8 cellular contexts compared by ENCODE assay signal in genomic region chr1:233543338-233544255, GRCh38.
DNase-seq lines count a peak whose midpoint lies in the region; ATAC-seq and TF ChIP-seq lines count a peak whose summit lies in the region.

No MANE protein-coding gene starts in this region.

- DNase-seq in AG09319 (ENCODE audit: extremely low read depth, low read depth) = peak; percentile 36
- DNase-seq in HT1080 (ENCODE audit: low read depth) = peak; percentile 97
- peak in 1 of 4 donors; percentile 24 for DNase-seq in body of pancreas
- DNase-seq in mesenchymal stem cell = peak; percentile 88
- no peak for DNase-seq in activated effector memory CD4-positive, alpha-beta T cell treated with Interleukin-2 at 50 U/mL for 16 hours
- DNase-seq in cerebellum (ENCODE audit: low spot score) = no peak
- DNase-seq in GM10248 (ENCODE audit: extremely low spot score) = no peak

- no peaks in the 10 kb centered on the region for H3K79me1 ChIP-seq in mesenchymal stem cell (replicated peaks; ENCODE audit: low read length, poor library complexity, severe bottlenecking)

- no peak overlapping the region for H3K14ac ChIP-seq in mesenchymal stem cell (ENCODE audit: low read length in 2 of 2)

- no peak overlapping the region for H3K27ac ChIP-seq in body of pancreas
- no peak overlapping the region for H3K27ac ChIP-seq in mesenchymal stem cell (ENCODE audit: low read length, poor library complexity, severe bottlenecking)

- WGBS in body of pancreas, 2 donors = 49 to 63% methylated on average over 8 of the region's 8 CpGs
- WGBS in mesenchymal stem cell = 19% methylated on average over 6 of the region's 8 CpGs

- no peak overlapping the region for H4K91ac ChIP-seq in mesenchymal stem cell (ENCODE audit: low read length)

- TF ChIP-seq CTCF in AG09319 (IDR thresholded peaks at IDR 0.05; ENCODE audit: low read depth, low read length) (no peak), body of pancreas (IDR thresholded peaks at IDR 0.05) (no peak), GM10248 (IDR thresholded peaks at IDR 0.05; ENCODE audit: control extremely low read depth, extremely low read depth, low read depth, missing control alignments) (no peak)

- H3K9me3 ChIP-seq in body of pancreas = no peaks in the 10 kb centered on the region
- H3K9me3 ChIP-seq in mesenchymal stem cell (ENCODE audit: control insufficient read depth, low read length) = no peaks in the 10 kb centered on the region

- H3K27me3 ChIP-seq in body of pancreas (no peaks in the 10 kb centered on the region), mesenchymal stem cell (ENCODE audit: control insufficient read depth in 1 of 2, insufficient read depth in 1 of 2, low read length in 2 of 2) (no peaks in the 10 kb centered on the region)

- peak overlapping the region; percentile 8 for H3K9ac ChIP-seq in mesenchymal stem cell (ENCODE audit: low read length)

- H3K36me3 ChIP-seq in body of pancreas (replicated peaks in 1 of 2; ENCODE audit: insufficient read depth in 1 of 2, low read depth in 2 of 2) (no peaks in the 10 kb centered on the region), mesenchymal stem cell (ENCODE audit: control insufficient read depth in 1 of 2, insufficient read depth in 2 of 2, low read depth in 1 of 2, low read length in 2 of 2) (no peaks in the 10 kb centered on the region)

- no peak for TF ChIP-seq POLR2A in body of pancreas (IDR thresholded peaks at IDR 0.05)

- intact Hi-C loops in body of pancreas (cut with DNase I) = no loop called here

- H2BK5ac ChIP-seq in mesenchymal stem cell (ENCODE audit: low read depth, low read length, poor library complexity, severe bottlenecking) = no peak overlapping the region

- no peak overlapping the region for H3K4me3 ChIP-seq in body of pancreas
- no peak overlapping the region for H3K4me3 ChIP-seq in mesenchymal stem cell (ENCODE audit: insufficient read depth in 1 of 2, low read depth in 1 of 2, low read length in 2 of 2)

- no peak overlapping the region for H2AK5ac ChIP-seq in mesenchymal stem cell (ENCODE audit: low read length, severe bottlenecking)

- H2BK15ac ChIP-seq in mesenchymal stem cell (ENCODE audit: low read depth, poor library complexity, severe bottlenecking) = no peak overlapping the region

- no peaks in the 10 kb centered on the region for H3K4me1 ChIP-seq in body of pancreas
- H3K4me1 ChIP-seq in mesenchymal stem cell (ENCODE audit: control insufficient read depth, insufficient read depth, low read depth, low read length) = no peaks in the 10 kb centered on the region

- H2AFZ ChIP-seq in mesenchymal stem cell (ENCODE audit: low read depth, low read length) = no peak overlapping the region

- H2BK120ac ChIP-seq in mesenchymal stem cell (ENCODE audit: low read depth, low read length) = no peak overlapping the region

- no peak overlapping the region for H3K18ac ChIP-seq in mesenchymal stem cell (ENCODE audit: low read depth in 1 of 2, low read length in 2 of 2)

- no peak overlapping the region for H3K23ac ChIP-seq in mesenchymal stem cell (ENCODE audit: low read length in 2 of 2)

- CTCF ChIA-PET in GM10248 (lab: Yijun Ruan, JAX) = no interaction called here

- H3K4me2 ChIP-seq in mesenchymal stem cell (ENCODE audit: low read length, poor library complexity, severe bottlenecking) = no peak overlapping the region

- ATAC-seq in body of pancreas = peak; percentile 30
- no peak for ATAC-seq in HG03025 (IDR thresholded peaks at IDR 0.05; ENCODE audit: low FRiP score, unreplicated experiment)

- H2BK12ac ChIP-seq in mesenchymal stem cell (ENCODE audit: low read length in 2 of 2) = no peak overlapping the region

- H3K4ac ChIP-seq in mesenchymal stem cell (ENCODE audit: low read depth in 1 of 2, low read length in 2 of 2) = no peak overlapping the region

- H4K8ac ChIP-seq in mesenchymal stem cell (ENCODE audit: low read length) = no peak overlapping the region

- POLR2A ChIA-PET in GM10248 (lab: Yijun Ruan, JAX) = no interaction called here

Comparison
In these comparisons a context has a peak if more than half of its experiments do, and no peak if none do; other contexts are left out.
1. DNase-seq: peak in AG09319 (single experiment), HT1080 (single experiment) and mesenchymal stem cell (single experiment); none in activated effector memory CD4-positive, alpha-beta T cell treated with Interleukin-2 at 50 U/mL for 16 hours (single experiment), cerebellum (single experiment) and GM10248 (single experiment).